Comparison of ENCODE assay signal across 11 cellular contexts in the genomic region with DNA sequence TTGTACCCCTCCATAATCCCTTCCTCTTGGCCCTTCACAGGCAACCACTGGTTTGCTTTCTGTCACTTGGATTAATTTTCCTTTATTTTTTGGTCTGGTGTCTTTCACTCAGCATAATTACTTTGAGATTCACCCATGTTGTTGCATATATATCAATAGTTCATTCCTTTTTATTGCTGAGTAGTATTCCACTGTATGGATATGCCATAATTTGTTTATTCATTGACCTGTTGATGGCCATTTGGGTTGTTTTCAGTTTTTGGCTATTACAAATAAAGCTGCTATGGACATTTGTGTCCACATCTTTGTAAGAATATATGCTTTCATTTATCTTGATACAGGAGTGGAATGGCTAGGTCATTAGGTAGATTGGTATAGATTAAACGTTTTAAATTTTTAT.
"Had no signal": no experiment of that assay in that cellular context is flagged by ENCODE, and none has a peak within 500 bp of the region (broad histone marks: within the 10 kb centered on the region; RNA-seq: fewer than 3 reads in every experiment).

No MANE protein-coding gene starts in this region.

- ATAC-seq: GM23338, HCT116 had no signal

- DNase-seq: GM23248, GOT3, H7, H9, HCEC 1CT, HFFc6 had no signal

- H3K9me3 Mint-ChIP-seq: GM23338, HFFc6 had no signal

- FAIRE-seq: H1, H54 had no signal

- H2AFZ ChIP-seq: GM23248, GM23338 had no signal

- H3K4me3 ChIP-seq: GM23248, GM23338, HAP-1 had no signal

- H3K4me1 ChIP-seq: HAP-1 had no signal

- H3K4me2 ChIP-seq: GM23338 had no signal

- H3K27ac ChIP-seq: GM23248 had no signal

- H3K9me3 ChIP-seq: HAP-1 had no signal

- H3K9ac ChIP-seq: GM23248 had no signal

- H3K27ac Mint-ChIP-seq: GM23338, H9, HFFc6 had no signal

- H3K4me3 Mint-ChIP-seq: GM23338, H9, HFFc6 had no signal
